In the genomic region with DNA sequence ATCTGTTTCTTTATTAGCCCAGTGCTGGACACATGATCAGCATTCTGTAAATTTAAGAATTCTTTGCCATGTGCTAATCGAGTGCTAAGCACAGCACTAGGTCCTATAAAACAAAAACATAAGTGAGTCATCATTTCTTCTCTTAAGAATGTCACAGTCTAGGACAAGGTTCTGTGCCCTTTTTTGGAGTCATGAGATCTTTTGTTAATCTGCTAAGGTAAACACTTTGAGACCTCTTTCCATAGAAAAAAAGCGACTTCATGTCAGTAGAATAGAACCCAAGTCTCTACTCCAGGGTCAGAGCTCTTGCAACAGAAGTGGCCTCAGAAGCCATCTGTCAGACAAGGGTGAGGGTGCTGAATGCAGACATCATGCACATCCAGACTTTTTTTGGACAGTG, we compare ENCODE assay signal across 18 cellular contexts.
"Had no signal": no experiment of that assay in that cellular context is flagged by ENCODE, and none has a peak within 500 bp of the region (broad histone marks: within the 10 kb centered on the region; RNA-seq: fewer than 3 reads in every experiment).

No MANE protein-coding gene starts in this region.

- H3K27me3 ChIP-seq: gastroesophageal sphincter, heart right ventricle, transverse colon, vagina had no signal

- H3K4me1 ChIP-seq: transverse colon, vagina had no signal

- FAIRE-seq: astrocyte, bronchial epithelial cell, small intestine had no signal

- ATAC-seq: activated CD8-positive, alpha-beta memory T cell treated with anti-CD3 and anti-CD28 coated beads, Interleukin-2, amount 10 ng/mL, durations not matched to agents 7 days and 5 days; gastroesophageal sphincter had no signal

- H3K4me1 Mint-ChIP-seq: nephron progenitor cell had no signal

- H3K9me3 ChIP-seq: gastroesophageal sphincter, heart right ventricle, transverse colon, vagina had no signal

- H3K36me3 ChIP-seq: gastroesophageal sphincter, heart right ventricle, transverse colon, vagina had no signal

- H3K27ac Mint-ChIP-seq: activated CD4-positive, alpha-beta memory T cell treated with anti-CD3 and anti-CD28 coated beads for 36 hours; activated CD8-positive, alpha-beta memory T cell treated with anti-CD3 and anti-CD28 coated beads, Interleukin-2, amount 10 ng/mL, durations not matched to agents 7 days and 5 days; activated naive CD4-positive, alpha-beta T cell treated with anti-CD3 and anti-CD28 coated beads, Interleukin-2, amount 10 ng/mL, durations not matched to agents 7 days and 5 days; dendritic cell treated with granulocyte-macrophage colony-stimulating factor and Interleukin-4, amounts not matched to agents 40 ng/mL and 50 ng/mL, for 4 days; nephron progenitor cell had no signal

- H3K27me3 Mint-ChIP-seq: dendritic cell treated with granulocyte-macrophage colony-stimulating factor and Interleukin-4, amounts not matched to agents 40 ng/mL and 50 ng/mL, for 4 days had no signal

- H3K36me3 Mint-ChIP-seq: activated CD4-positive, alpha-beta memory T cell treated with anti-CD3 and anti-CD28 coated beads for 36 hours; activated naive CD4-positive, alpha-beta T cell treated with anti-CD3 and anti-CD28 coated beads, Interleukin-2, amount 10 ng/mL, durations not matched to agents 7 days and 5 days had no signal

- H3K4me3 Mint-ChIP-seq: activated CD4-positive, alpha-beta memory T cell treated with anti-CD3 and anti-CD28 coated beads for 36 hours; activated CD8-positive, alpha-beta memory T cell treated with anti-CD3 and anti-CD28 coated beads, Interleukin-2, amount 10 ng/mL, durations not matched to agents 7 days and 5 days; activated naive CD4-positive, alpha-beta T cell treated with anti-CD3 and anti-CD28 coated beads, Interleukin-2, amount 10 ng/mL, durations not matched to agents 7 days and 5 days; dendritic cell treated with granulocyte-macrophage colony-stimulating factor and Interleukin-4, amounts not matched to agents 40 ng/mL and 50 ng/mL, for 4 days; nephron progenitor cell had no signal

- H3K4me3 ChIP-seq: gastroesophageal sphincter, heart right ventricle, transverse colon, vagina had no signal

- DNase-seq: activated CD4-positive, alpha-beta memory T cell treated with anti-CD3 and anti-CD28 coated beads for 36 hours; activated CD8-positive, alpha-beta memory T cell treated with anti-CD3 and anti-CD28 coated beads, Interleukin-2, amount 10 ng/mL, durations not matched to agents 7 days and 5 days; activated naive CD4-positive, alpha-beta T cell treated with anti-CD3 and anti-CD28 coated beads, Interleukin-2, amount 10 ng/mL, durations not matched to agents 7 days and 5 days; activated T-cell treated with anti-CD3 and anti-CD28 coated beads, Interleukin-2, amount 50 U/mL, for 1 hour; heart right ventricle; mesendoderm; nephron progenitor cell; right cardiac atrium; small intestine; stimulated activated CD4-positive, alpha-beta T cell treated with anti-CD3 and anti-CD28 coated beads, Interleukin-4, amount 100 ng/mL, for 24 hours; stimulated activated naive CD4-positive, alpha-beta T cell treated with Interleukin-2 at 50 U/mL for 16 hours; transverse colon had no signal

- H3K9me3 Mint-ChIP-seq: activated CD4-positive, alpha-beta memory T cell treated with anti-CD3 and anti-CD28 coated beads for 36 hours; activated naive CD4-positive, alpha-beta T cell treated with anti-CD3 and anti-CD28 coated beads, Interleukin-2, amount 10 ng/mL, durations not matched to agents 7 days and 5 days; dendritic cell treated with granulocyte-macrophage colony-stimulating factor and Interleukin-4, amounts not matched to agents 40 ng/mL and 50 ng/mL, for 4 days; nephron progenitor cell had no signal

- H3K27ac ChIP-seq: gastroesophageal sphincter, heart right ventricle, transverse colon, vagina, VCaP had no signal
